In genomic region chr3:172154768-172155649, GRCh38 we compare ENCODE assay signal across 10 cellular contexts.
DNase-seq lines count a peak whose midpoint lies in the region; ATAC-seq and TF ChIP-seq lines count a peak whose summit lies in the region.
"Had no signal": no experiment of that assay in that cellular context is flagged by ENCODE, and none has a peak within 500 bp of the region (broad histone marks: within the 10 kb centered on the region; RNA-seq: fewer than 3 reads in every experiment).

No MANE protein-coding gene starts in this region.

- H3K36me3 Mint-ChIP-seq in GM23338 (ENCODE audit: low read depth): 0 out of 3 replicates have a peak, but pooled peaks cover 3% of the 10 kb centered on the region

- peak overlapping the region; percentile 15; the same call in 1 of the 3 replicates for H3K4me3 Mint-ChIP-seq in GM23338

- peak; percentile 18 for ATAC-seq in GM23338
- ATAC-seq: K562, sciatic nerve had no signal

- peak overlapping the region; percentile 50 for H3K4me2 ChIP-seq in GM23338
- H3K4me2 ChIP-seq in neuronal stem cell (ENCODE audit: insufficient read depth, low read length, poor library complexity, severe bottlenecking): no peak overlapping the region

- peak overlapping the region; percentile 6; the same call in 1 of the 2 replicates for H3K4me3 ChIP-seq in GM23338
- H3K4me3 ChIP-seq in muscle layer of duodenum (ENCODE audit: low read depth in 1 of 2, low read length in 2 of 2): no peak overlapping the region
- H3K4me3 ChIP-seq in neuronal stem cell (ENCODE audit: low read length in 2 of 2): no peak overlapping the region
- H3K4me3 ChIP-seq: K562 had no signal

- H3K4me1 Mint-ChIP-seq in GM23338: peaks cover 85% of the 10 kb centered on the region

- DNase-seq in GM13976 (ENCODE audit: low spot score): peak; percentile 43
- no peak for DNase-seq in GM23338 (ENCODE audit: low spot score)
- DNase-seq in RWPE1 (ENCODE audit: low spot score): no peak
- DNase-seq in Ammon's horn (ENCODE audit: low spot score): no peak
- DNase-seq in NCI-H128 (lab: John Stamatoyannopoulos, UW; ENCODE audit: unreplicated experiment): no peak
- no peak for DNase-seq in D341Med (ENCODE audit: low spot score)
- no peak for DNase-seq in neuronal stem cell (ENCODE audit: low spot score)

- H3K36me3 ChIP-seq in GM23338 (ENCODE audit: insufficient read depth) (no peaks in the 10 kb centered on the region), muscle layer of duodenum (ENCODE audit: control insufficient read depth in 1 of 2, insufficient read depth in 2 of 2, low read length in 2 of 2) (peaks cover 0 to 18% of the 10 kb centered on the region in 2 donors), neuronal stem cell (replicated peaks in 1 of 2; ENCODE audit: control insufficient read depth in 2 of 2, insufficient read depth in 2 of 2, low read length in 2 of 2) (no peaks in the 10 kb centered on the region)

- no peak overlapping the region for H3K18ac ChIP-seq in neuronal stem cell (ENCODE audit: low read length)

- no peak overlapping the region for H3K4ac ChIP-seq in neuronal stem cell (ENCODE audit: low read length)

- H3K27me3 ChIP-seq in GM23338 (ENCODE audit: insufficient read depth): no peaks in the 10 kb centered on the region
- no peaks in the 10 kb centered on the region for H3K27me3 ChIP-seq in muscle layer of duodenum (ENCODE audit: low read depth, low read length)
- H3K27me3 ChIP-seq in neuronal stem cell (ENCODE audit: control insufficient read depth in 3 of 3, insufficient read depth in 3 of 3, low read depth in 1 of 3, low read length in 3 of 3): no peaks in the 10 kb centered on the region

- H2BK5ac ChIP-seq in neuronal stem cell (ENCODE audit: low read length): no peak overlapping the region

- H2BK12ac ChIP-seq in neuronal stem cell (ENCODE audit: low read length): no peak overlapping the region

- H3K14ac ChIP-seq in neuronal stem cell (ENCODE audit: low read length): no peak overlapping the region

- no CpG with 5 or more reads among the region's 6 CpGs for WGBS in neuronal stem cell (ENCODE audit: extremely low coverage in 2 of 2, insufficient read length in 2 of 2, insufficient replicate concordance in 1 of 2), 2 donors

- H3K27ac ChIP-seq in GM23338 (ENCODE audit: low read depth) (peak overlapping the region; percentile 82), RWPE1 (peak overlapping the region; percentile 94), muscle layer of duodenum (ENCODE audit: low read length) (peak overlapping the region; percentile 81), neuronal stem cell (replicated peaks; ENCODE audit: low read length) (no peak overlapping the region)

- H4K8ac ChIP-seq in neuronal stem cell (ENCODE audit: low read depth, low read length): no peak overlapping the region

- no peaks in the 10 kb centered on the region for H3K9me3 Mint-ChIP-seq in GM23338

- peaks cover 86% of the 10 kb centered on the region for H3K79me2 ChIP-seq in GM23338 (replicated peaks; ENCODE audit: insufficient read depth)

- H2AFZ ChIP-seq in GM23338 (no peak overlapping the region), neuronal stem cell (ENCODE audit: low read length) (no peak overlapping the region)

- no peak for TF ChIP-seq CTCF in GM13976 (IDR thresholded peaks at IDR 0.05; ENCODE audit: borderline replicate concordance, control extremely low read depth, extremely low read depth, insufficient read depth, missing control alignments)
- TF ChIP-seq CTCF in GM23338 (conservative IDR thresholded peaks at IDR 0.05; ENCODE audit: low read depth in 2 of 2): peak in 1 of 2 experiments; percentile 37; a peak in 2 of 4 replicates
- TF ChIP-seq CTCF in RWPE1 (conservative IDR thresholded peaks at IDR 0.05; ENCODE audit: low read depth): no peak

- H2BK15ac ChIP-seq in neuronal stem cell (ENCODE audit: low read length): no peak overlapping the region

- H3F3A ChIP-seq in GM23338 (replicated peaks; ENCODE audit: low read depth): peaks cover 6% of the 10 kb centered on the region; the same call in 1 of the 2 replicates

- POLR2A ChIA-PET in RWPE1 (lab: Yijun Ruan, JAX; ENCODE audit: low non-redundant PET): no interaction called here

- no peak overlapping the region for H3K23ac ChIP-seq in neuronal stem cell (ENCODE audit: low read depth, low read length, poor library complexity)

- no peak overlapping the region for H2BK120ac ChIP-seq in neuronal stem cell (ENCODE audit: low read depth, low read length)

- H3K27ac Mint-ChIP-seq in GM23338: peak overlapping the region; percentile 97

- no peak overlapping the region for H2AK5ac ChIP-seq in neuronal stem cell (ENCODE audit: low read depth, low read length)

- no peaks in the 10 kb centered on the region for H4K20me1 ChIP-seq in GM23338 (replicated peaks; ENCODE audit: insufficient read depth)

- peaks cover 2% of the 10 kb centered on the region for H3K79me1 ChIP-seq in neuronal stem cell (ENCODE audit: low read depth, low read length)

- H3K9me3 ChIP-seq in muscle layer of duodenum (ENCODE audit: control insufficient read depth in 1 of 2, low read length in 2 of 2) (no peaks in the 10 kb centered on the region), neuronal stem cell (replicated peaks in 1 of 2; ENCODE audit: control insufficient read depth in 2 of 2, insufficient read depth in 1 of 2, low read depth in 1 of 2, low read length in 2 of 2) (no peaks in the 10 kb centered on the region)

- no peak overlapping the region for H3K9ac ChIP-seq in neuronal stem cell (ENCODE audit: low read depth, low read length, poor library complexity)

- H4K91ac ChIP-seq in neuronal stem cell (ENCODE audit: low read depth, low read length, poor library complexity): no peak overlapping the region

- H3K27me3 Mint-ChIP-seq in GM23338 (ENCODE audit: insufficient read depth, low read depth, poor library complexity): peaks cover 7% of the 10 kb centered on the region

- CTCF ChIA-PET in RWPE1 (lab: Yijun Ruan, JAX): interaction anchor here (0.5 to 0.6 kb wide), 2 partner anchors 179 to 201 kb away, joined by 3 read pairs; no protein-coding TSS in a partner anchor

- H3K9me2 ChIP-seq in GM23338 (ENCODE audit: insufficient read depth): no peaks in the 10 kb centered on the region

- H3K4me1 ChIP-seq in GM23338 (ENCODE audit: insufficient read depth) (peaks cover 74% of the 10 kb centered on the region), muscle layer of duodenum (ENCODE audit: control insufficient read depth in 1 of 2, insufficient read depth in 2 of 2, low read length in 2 of 2) (peaks cover 27 to 32% of the 10 kb centered on the region in 2 donors), neuronal stem cell (ENCODE audit: control insufficient read depth in 2 of 2, insufficient read depth in 1 of 2, low read depth in 1 of 2, low read length in 2 of 2) (peaks cover 19 to 40% of the 10 kb centered on the region in 2 donors)

- in situ Hi-C loops in GM13976 (cut with MboI; ENCODE audit: low sequenced_read_pairs, unreplicated experiment): no loop called here

TF ChIP-seq in GM23338, 12 proteins besides CTCF, POLR2A, EP300 and RAD21:
- TF ChIP-seq CREB1 (CRISPR knock-in tag; IDR thresholded peaks at IDR 0.05; ENCODE audit: low read depth) (no peak), ZNF114 (CRISPR knock-in tag; IDR thresholded peaks at IDR 0.05) (no peak)
